In genomic region chr2:144548532-144549191, GRCh38 we compare ENCODE assay signal across 14 cellular contexts. TPM values are rescaled to one million over a fixed set of nuclear protein-coding genes. Genes with fewer than 3 reads are reported as not detected.
DNase-seq lines count a peak whose midpoint lies in the region; ATAC-seq lines count a peak whose summit lies in the region.
"Had no signal": no experiment of that assay in that cellular context is flagged by ENCODE, and none has a peak within 500 bp of the region (broad histone marks: within the 10 kb centered on the region; RNA-seq: fewer than 3 reads in every experiment).

No MANE protein-coding gene starts in this region.

- H2AK5ac ChIP-seq in trophoblast cell (ENCODE audit: low read length): no peak overlapping the region

- no peak overlapping the region for H4K12ac ChIP-seq in trophoblast cell (ENCODE audit: low read depth, low read length)

- H3K27me3 Mint-ChIP-seq in immature natural killer cell (ENCODE audit: low read depth in 3 of 3): no peaks in the 10 kb centered on the region

- no peaks in the 10 kb centered on the region for H3K36me3 ChIP-seq in trophoblast cell (ENCODE audit: control insufficient read depth in 1 of 2, insufficient read depth in 2 of 2, low read length in 2 of 2)

- H4K8ac ChIP-seq in trophoblast cell (ENCODE audit: low read depth, low read length): no peak overlapping the region

- no peak overlapping the region for H3K4me2 ChIP-seq in trophoblast cell (ENCODE audit: low read length)

- no peaks in the 10 kb centered on the region for H3K79me2 ChIP-seq in trophoblast cell (ENCODE audit: control insufficient read depth, insufficient read depth, low read length, poor library complexity)

- no peak overlapping the region for H2AFZ ChIP-seq in trophoblast cell (ENCODE audit: insufficient read depth, low read length, poor library complexity)

- no peak overlapping the region for H3K27ac ChIP-seq in trophoblast cell (ENCODE audit: low read depth, low read length)

- DNase-seq in KBM-7 (peak; percentile 61), immature natural killer cell (peak; percentile 60 to 69 (median 62)), NCI-H2107 (lab: John Stamatoyannopoulos, UW) (no peak), kidney glomerular epithelial cell (lab: John Stamatoyannopoulos, UW) (no peak), dedifferentiated amniotic fluid mesenchymal stem cell (ENCODE audit: extremely low spot score) (no peak), trophoblast cell (no peak)
- DNase-seq: activated T-cell treated with anti-CD3 and anti-CD28 coated beads for 4 hours; central memory CD4-positive, alpha-beta T cell; DMS153; mammary epithelial cell had no signal

- no peak overlapping the region for H2BK120ac ChIP-seq in trophoblast cell (ENCODE audit: insufficient read depth, low read length, poor library complexity)

- peak overlapping the region in 4 of 5 donors; percentile 33 to 48 (median 44) for H3K4me3 Mint-ChIP-seq in immature natural killer cell
- H3K4me3 Mint-ChIP-seq: T-helper 1 cell treated with Interleukin-12 subunit alpha and Interleukin-12 subunit beta and Interleukin-4 antibody, amounts not matched to agents 30 μg/mL and 1 μg/mL, for 36 hours had no signal

- H3K9ac ChIP-seq in trophoblast cell (ENCODE audit: low read length): no peak overlapping the region

- no peaks in the 10 kb centered on the region for H3K4me1 ChIP-seq in trophoblast cell (ENCODE audit: control insufficient read depth in 1 of 2, insufficient read depth in 2 of 2, low read length in 2 of 2)

- H3K27me3 ChIP-seq in trophoblast cell (ENCODE audit: insufficient read depth, low read length): no peaks in the 10 kb centered on the region

- H3K14ac ChIP-seq in trophoblast cell (ENCODE audit: low read length): no peak overlapping the region

- no peak overlapping the region for H4K91ac ChIP-seq in trophoblast cell (ENCODE audit: low read depth, low read length)

- no peaks in the 10 kb centered on the region for H3K9me3 Mint-ChIP-seq in immature natural killer cell
- H3K9me3 Mint-ChIP-seq: T-helper 1 cell treated with Interleukin-12 subunit alpha and Interleukin-12 subunit beta and Interleukin-4 antibody, amounts not matched to agents 30 μg/mL and 1 μg/mL, for 36 hours had no signal

- H2BK5ac ChIP-seq in trophoblast cell (ENCODE audit: low read depth, low read length, poor library complexity): no peak overlapping the region

- H3K4me3 ChIP-seq in trophoblast cell (ENCODE audit: low read depth, low read length): no peak overlapping the region

- peaks cover 14 to 22% of the 10 kb centered on the region in 2 donors for H3K4me1 Mint-ChIP-seq in immature natural killer cell

- no peaks in the 10 kb centered on the region for H3K9me3 ChIP-seq in trophoblast cell (ENCODE audit: insufficient read depth, low read depth, low read length)

- no peak overlapping the region for H3K23ac ChIP-seq in trophoblast cell (ENCODE audit: low read length)

- ATAC-seq in GM18520 (IDR thresholded peaks at IDR 0.05; ENCODE audit: unreplicated experiment) (peak; percentile 77), HG02588 (IDR thresholded peaks at IDR 0.05; ENCODE audit: unreplicated experiment) (peak; percentile 58)
- ATAC-seq: sciatic nerve had no signal

- H3K36me3 Mint-ChIP-seq in immature natural killer cell: no peaks in the 10 kb centered on the region

- no peak overlapping the region for H3K4ac ChIP-seq in trophoblast cell (ENCODE audit: low read depth, low read length)

- H3K18ac ChIP-seq in trophoblast cell (ENCODE audit: low read length): no peak overlapping the region

- in situ Hi-C loops in KBM-7 (cut with MboI; ENCODE audit: low pct_unique_long_range_greater_than_20kb, low sequenced_read_pairs): no loop called here

- peak overlapping the region in 5 of 6 donors; percentile 12 to 83 (median 46) for H3K27ac Mint-ChIP-seq in immature natural killer cell
- H3K27ac Mint-ChIP-seq: T-helper 1 cell treated with Interleukin-12 subunit alpha and Interleukin-12 subunit beta and Interleukin-4 antibody, amounts not matched to agents 30 μg/mL and 1 μg/mL, for 36 hours had no signal

- no peaks in the 10 kb centered on the region for H3K79me1 ChIP-seq in trophoblast cell (ENCODE audit: low read length)

- no peak overlapping the region for H2BK12ac ChIP-seq in trophoblast cell (ENCODE audit: low read length)

RNA-seq across cellular contexts. Expression of gene ZEB2, which starts 28.7 kb away (rescaled TPM):
- polyA plus RNA-seq in immature natural killer cell: 100 to 1,000 TPM in 1 of 3 donors, 10 to 100 TPM in 2; 56.5 to 115 (median 62.3) TPM
- polyA plus RNA-seq in trophoblast cell (2013): 4.0 and 4.4 TPM in 2 replicates

Comparison
In these comparisons a context has a peak if more than half of its experiments do, and no peak if none do; other contexts are left out.
1. DNase-seq: peak in KBM-7 (single experiment) and immature natural killer cell (3 of 3); none in NCI-H2107 (single experiment), kidney glomerular epithelial cell (single experiment), dedifferentiated amniotic fluid mesenchymal stem cell (single experiment) and trophoblast cell (0 of 2).